ENCODE assay signal across 8 cellular contexts in genomic region chr15:77419050-77419835, GRCh38. TPM values are rescaled to one million over a fixed set of nuclear protein-coding genes. Genes with fewer than 3 reads are reported as not detected.
DNase-seq lines count a peak whose midpoint lies in the region; ATAC-seq and TF ChIP-seq lines count a peak whose summit lies in the region.

No MANE protein-coding gene starts in this region.

- H3K27ac ChIP-seq in SJCRH30: peak overlapping the region; percentile 35; the same call in 1 of the 2 replicates
- peak overlapping the region; percentile 97 for H3K27ac ChIP-seq in left ventricle myocardium inferior (replicated peaks)
- H3K27ac ChIP-seq in psoas muscle: peak overlapping the region; percentile 96
- peak overlapping the region; percentile 2 to 15 for H3K27ac ChIP-seq in aorta (ENCODE audit: low read depth in 1 of 2, low read length in 2 of 2)

- peak overlapping the region; percentile 96 for H3K4me3 Mint-ChIP-seq in activated naive CD8-positive, alpha-beta T cell treated with anti-CD3 and anti-CD28 coated beads, Interleukin-2, amount 50 U/mL, for 24 hours

- H3K9me3 ChIP-seq in SJCRH30 (replicated peaks) (no peaks in the 10 kb centered on the region), left ventricle myocardium inferior (replicated peaks) (no peaks in the 10 kb centered on the region), psoas muscle (no peaks in the 10 kb centered on the region), aorta (ENCODE audit: control insufficient read depth, low read length) (no peaks in the 10 kb centered on the region)

- ATAC-seq in GM18511 (IDR thresholded peaks at IDR 0.05; ENCODE audit: unreplicated experiment): peak; percentile 29
- ATAC-seq in HG02884 (IDR thresholded peaks at IDR 0.05; ENCODE audit: unreplicated experiment): peak; percentile 26
- ATAC-seq in activated naive CD8-positive, alpha-beta T cell treated with anti-CD3 and anti-CD28 coated beads, Interleukin-2, amount 50 U/mL, for 24 hours: peak; percentile 8
- peak; percentile 2 to 34 (median 11) for ATAC-seq in psoas muscle
- ATAC-seq in aorta (ENCODE audit: low FRiP score): peak; percentile 12
- ATAC-seq in HG03095 (IDR thresholded peaks at IDR 0.05; ENCODE audit: unreplicated experiment): no peak

- H3K27me3 ChIP-seq in SJCRH30 (no peaks in the 10 kb centered on the region), left ventricle myocardium inferior (ENCODE audit: low read depth) (no peaks in the 10 kb centered on the region), psoas muscle (ENCODE audit: insufficient read depth in 3 of 3, low read length in 2 of 3) (no peaks in the 10 kb centered on the region), aorta (ENCODE audit: control insufficient read depth in 1 of 2, insufficient read depth in 2 of 2, low read length in 1 of 2) (no peaks in the 10 kb centered on the region)

- WGBS in psoas muscle, 3 donors: 1 to 2% (median 1%) methylated on average over 32 to 69 of the region's 71 CpGs
- 0 to 1% methylated on average over 60 to 71 of the region's 71 CpGs for WGBS in aorta, 2 donors

- H3K27ac Mint-ChIP-seq in activated naive CD8-positive, alpha-beta T cell treated with anti-CD3 and anti-CD28 coated beads, Interleukin-2, amount 50 U/mL, for 24 hours: peak overlapping the region; percentile 94

- TF ChIP-seq CTCF in left ventricle myocardium inferior (IDR thresholded peaks at IDR 0.05; ENCODE audit: borderline replicate concordance): peak; percentile 52
- peak; percentile 32 for TF ChIP-seq CTCF in psoas muscle (IDR thresholded peaks at IDR 0.05)

- intact Hi-C loops in left ventricle myocardium inferior (cut with micrococcal nuclease): no loop called here
- intact Hi-C loops in psoas muscle (cut with DNase I): loop anchor here in 1 of 2 donors (10.0 kb wide), 1 partner anchor 294 kb away; no protein-coding TSS in a partner anchor
- intact Hi-C loops in aorta (cut with DNase I): no loop called here

- H3K9me3 Mint-ChIP-seq in activated naive CD8-positive, alpha-beta T cell treated with anti-CD3 and anti-CD28 coated beads, Interleukin-2, amount 50 U/mL, for 24 hours: no peaks in the 10 kb centered on the region

- H3K27me3 Mint-ChIP-seq in activated naive CD8-positive, alpha-beta T cell treated with anti-CD3 and anti-CD28 coated beads, Interleukin-2, amount 50 U/mL, for 24 hours: no peaks in the 10 kb centered on the region

- H3K4me1 ChIP-seq in SJCRH30 (peaks cover 18% of the 10 kb centered on the region), left ventricle myocardium inferior (peaks cover 86% of the 10 kb centered on the region), psoas muscle (peaks cover 51% of the 10 kb centered on the region), aorta (ENCODE audit: control insufficient read depth in 1 of 2, insufficient read depth in 2 of 2, low read length in 2 of 2) (no peaks in the 10 kb centered on the region)

- H3K36me3 ChIP-seq in SJCRH30 (no peaks in the 10 kb centered on the region), left ventricle myocardium inferior (no peaks in the 10 kb centered on the region), psoas muscle (ENCODE audit: insufficient read depth in 1 of 2, low read depth in 1 of 2) (no peaks in the 10 kb centered on the region), aorta (ENCODE audit: control insufficient read depth in 1 of 2, insufficient read depth in 2 of 2, low read length in 1 of 2) (no peaks in the 10 kb centered on the region)

- DNase-seq in SJCRH30 (peak; percentile 33 to 41), left ventricle myocardium inferior (peak; percentile 56), psoas muscle (peak; percentile 54 to 73), aorta (peak; percentile 59 to 84)
- DNase-seq in activated naive CD8-positive, alpha-beta T cell treated with anti-CD3 and anti-CD28 coated beads, Interleukin-2, amount 50 U/mL, for 24 hours: peak; percentile 65

- H3K4me1 Mint-ChIP-seq in activated naive CD8-positive, alpha-beta T cell treated with anti-CD3 and anti-CD28 coated beads, Interleukin-2, amount 50 U/mL, for 24 hours: peaks cover 50% of the 10 kb centered on the region

- peaks cover 3% of the 10 kb centered on the region for H3K36me3 Mint-ChIP-seq in activated naive CD8-positive, alpha-beta T cell treated with anti-CD3 and anti-CD28 coated beads, Interleukin-2, amount 50 U/mL, for 24 hours (ENCODE audit: low read depth)

- peak overlapping the region; percentile 90 for H3K4me3 ChIP-seq in SJCRH30
- peak overlapping the region; percentile 97 for H3K4me3 ChIP-seq in left ventricle myocardium inferior
- H3K4me3 ChIP-seq in psoas muscle: peak overlapping the region; percentile 91
- peak overlapping the region; percentile 85 to 95 for H3K4me3 ChIP-seq in aorta (ENCODE audit: low read length in 2 of 2)

RNA-seq across cellular contexts. Expression of gene PEAK1, which starts 0.7 kb away (rescaled TPM):
- 16.1 and 16.3 TPM in 2 replicates for total RNA-seq in SJCRH30 (2014; rRNA removed; shearing (Covaris generic))
- total RNA-seq in left ventricle myocardium inferior: 75.2 TPM
- 10 to 100 TPM; 25.3 to 32.1 (median 28.8) TPM for total RNA-seq in psoas muscle
- 10 to 100 TPM in 1 of 3 donors, 1 to 10 TPM in 2; 4.0 to 10.8 (median 4.4) TPM for polyA plus RNA-seq in psoas muscle
- total RNA-seq in aorta: 100 to 1,000 TPM in 1 of 2 donors, 10 to 100 TPM in 1; 96.0 to 105 TPM
- polyA plus RNA-seq in aorta: 10 to 100 TPM in 1 of 2 donors, 1 to 10 TPM in 1; 8.0 to 10.8 TPM

RNA-seq across cellular contexts. Expression of gene HMG20A, which starts 1.4 kb away (rescaled TPM):
- total RNA-seq in SJCRH30 (2014; rRNA removed; shearing (Covaris generic)): 42.8 and 50.0 TPM in 2 replicates
- total RNA-seq in left ventricle myocardium inferior (30.5 TPM), psoas muscle (10 to 100 TPM; 29.3 to 38.3 (median 31.5) TPM), aorta (10 to 100 TPM; 29.7 to 44.2 TPM)
- polyA plus RNA-seq in psoas muscle (10 to 100 TPM in 2 of 3 donors, 1 to 10 TPM in 1; 9.7 to 20.5 (median 11.0) TPM), aorta (10 to 100 TPM; 11.6 to 15.0 TPM)

Comparison
In these comparisons a context has a peak if more than half of its experiments do, and no peak if none do; other contexts are left out.
1. H3K27ac ChIP-seq: peak in every context shown above with its lines; median percentile 97 in left ventricle myocardium inferior; 96 in psoas muscle; 35 in SJCRH30; 8 in aorta.